8 cellular contexts compared by ENCODE assay signal in the genomic region with DNA sequence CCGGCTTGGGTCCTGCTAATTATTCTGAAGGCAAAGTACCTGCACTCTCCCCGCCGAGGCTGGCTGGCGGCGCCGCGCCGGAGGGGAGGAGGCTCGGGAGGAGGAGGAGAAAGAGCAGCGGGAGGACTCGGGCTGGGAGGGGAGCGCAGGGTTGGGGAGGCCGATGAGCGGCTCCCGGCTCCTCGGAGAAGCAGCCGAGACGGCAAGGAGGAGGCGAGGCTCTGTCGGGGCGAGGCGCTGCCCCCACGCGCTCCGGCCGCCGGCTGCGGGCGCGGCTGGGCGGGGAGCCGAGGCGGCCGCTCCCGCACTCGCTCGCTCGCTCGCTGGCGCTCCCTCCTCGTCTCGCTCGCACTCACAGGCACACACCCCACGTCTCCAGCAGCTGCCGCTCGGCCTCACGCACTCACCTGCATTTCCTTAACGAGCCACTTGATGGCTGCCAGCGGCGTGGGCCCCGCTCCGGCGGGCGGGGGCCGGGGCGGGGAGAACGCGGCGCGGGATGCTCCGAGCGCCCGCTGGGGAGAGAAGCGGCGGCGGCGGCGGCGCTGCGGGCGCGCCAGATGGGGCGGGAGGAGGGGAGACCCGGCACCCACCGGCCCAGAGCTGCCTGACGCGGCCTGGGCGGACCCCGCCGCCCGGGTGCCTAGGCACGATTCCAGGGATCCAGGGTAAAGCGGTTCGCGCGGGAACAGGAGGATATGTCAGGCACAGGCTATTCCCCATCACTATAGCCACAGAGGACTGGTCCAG. TPM values are rescaled to one million over a fixed set of nuclear protein-coding genes. Genes with fewer than 3 reads are reported as not detected.
A peak's percentile ranks its signal among the peaks of the same experiment; 100 is the strongest.
DNase-seq lines count a peak whose midpoint lies in the region; ATAC-seq, FAIRE-seq and TF ChIP-seq lines count a peak whose summit lies in the region.

A gene (minus strand): TSS at position 354 of the 750 bp plus-strand sequence.

- H3F3A ChIP-seq in smooth muscle cell (ENCODE audit: low read depth): no peaks in the 10 kb centered on the region

- H3K79me2 ChIP-seq in mammary epithelial cell (ENCODE audit: insufficient read depth, low read length) (no peaks in the 10 kb centered on the region), smooth muscle cell (ENCODE audit: low read depth) (no peaks in the 10 kb centered on the region)

- FAIRE-seq in D721Med (lab: Jason Lieb, UNC) (no peak), kidney (lab: Jason Lieb, UNC) (no peak)

- peak; percentile 45 for TF ChIP-seq CTCF in D721Med (IDR thresholded peaks at IDR 0.05; ENCODE audit: insufficient read depth, missing control alignments)
- peak; percentile 18 to 50 for TF ChIP-seq CTCF in mammary epithelial cell (conservative IDR thresholded peaks at IDR 0.05 in 1 of 2, IDR thresholded peaks at IDR 0.05 in 1 of 2; ENCODE audit: extremely low read depth in 1 of 2, insufficient read depth in 1 of 2, low read depth in 1 of 2, low read length in 2 of 2)
- TF ChIP-seq CTCF in kidney (IDR thresholded peaks at IDR 0.05; ENCODE audit: borderline replicate concordance, extremely low read depth, insufficient read depth): peak; percentile 15
- peak; percentile 15 for TF ChIP-seq CTCF in smooth muscle cell (IDR thresholded peaks at IDR 0.05; ENCODE audit: borderline replicate concordance, insufficient read depth, poor library complexity, severe bottlenecking)

- H3K4me1 ChIP-seq in mammary epithelial cell (ENCODE audit: insufficient read depth, low read length): peaks cover 11% of the 10 kb centered on the region
- no peaks in the 10 kb centered on the region for H3K4me1 ChIP-seq in kidney (ENCODE audit: control insufficient read depth in 1 of 2, insufficient read depth in 1 of 2, low read depth in 1 of 2, low read length in 2 of 2)
- H3K4me1 ChIP-seq in smooth muscle cell (ENCODE audit: low read depth): no peaks in the 10 kb centered on the region

- H3K27ac ChIP-seq in mammary epithelial cell (ENCODE audit: insufficient read depth, low read depth, low read length) (no peak within 1 kb of the TSS), kidney (ENCODE audit: low read depth in 2 of 2, low read length in 2 of 2) (no peak within 1 kb of the TSS), smooth muscle cell (ENCODE audit: low read depth) (no peak within 1 kb of the TSS)

- H3K36me3 ChIP-seq in mammary epithelial cell (ENCODE audit: insufficient read depth, low read length): no peaks in the 10 kb centered on the region
- H3K36me3 ChIP-seq in kidney (ENCODE audit: control insufficient read depth in 1 of 2, insufficient read depth in 2 of 2, low read length in 2 of 2): no peaks in the 10 kb centered on the region
- no peaks in the 10 kb centered on the region for H3K36me3 ChIP-seq in smooth muscle cell (ENCODE audit: low read depth)

- 0% methylated on average over 1 of the region's 86 CpGs for WGBS in mammary epithelial cell (ENCODE audit: low coverage, missing lambda C conversion rate)
- 2% methylated on average over 48 of the region's 86 CpGs for WGBS in smooth muscle cell (ENCODE audit: low lambda C conversion rate)

- intact Hi-C loops in mammary epithelial cell (cut with micrococcal nuclease): loop anchor here (2.0 to 5.0 kb wide), 3 partner anchors 26 to 246 kb away; no protein-coding TSS in a partner anchor
- intact Hi-C loops in kidney (cut with DNase I): no loop called here

- peak; percentile 89 for ATAC-seq in GM19328 (IDR thresholded peaks at IDR 0.05; ENCODE audit: unreplicated experiment)
- peak; percentile 97 for ATAC-seq in HG03354 (IDR thresholded peaks at IDR 0.05; ENCODE audit: poor library complexity, severe bottlenecking, unreplicated experiment)

- H3K4me2 ChIP-seq in mammary epithelial cell (ENCODE audit: insufficient read depth, low read depth, low read length) (peak within 1 kb of the TSS; percentile 79), smooth muscle cell (peak within 1 kb of the TSS; percentile 95)

- peak; percentile 14 for DNase-seq in D721Med (ENCODE audit: insufficient read length, low spot score)
- peak; percentile 90 for DNase-seq in NCI-H748 (lab: John Stamatoyannopoulos, UW; ENCODE audit: unreplicated experiment)
- DNase-seq in mammary epithelial cell: peak; percentile 56
- peak; percentile 73 for DNase-seq in kidney
- no peak for DNase-seq in smooth muscle cell (lab: John Stamatoyannopoulos, UW; ENCODE audit: unreplicated experiment)
- no peak for DNase-seq in AML-193 (lab: John Stamatoyannopoulos, UW)

- BruUV-seq in mammary epithelial cell (replicated peaks; lab: Mats Ljungman, UMichigan): no TSS peak

- H3K27me3 ChIP-seq in mammary epithelial cell (ENCODE audit: insufficient read depth, low read length) (peaks cover 17% of the 10 kb centered on the region), smooth muscle cell (ENCODE audit: low read depth) (peaks cover 97% of the 10 kb centered on the region)

- no peaks in the 10 kb centered on the region for H3K9me3 ChIP-seq in mammary epithelial cell (replicated peaks; ENCODE audit: insufficient read depth, low read length)
- H3K9me3 ChIP-seq in kidney (ENCODE audit: control insufficient read depth in 1 of 2, low read length in 2 of 2): no peaks in the 10 kb centered on the region
- no peaks in the 10 kb centered on the region for H3K9me3 ChIP-seq in smooth muscle cell (replicated peaks; ENCODE audit: low read depth)

- CTCF ChIA-PET in mammary epithelial cell (lab: Charles Lee; ENCODE audit: low non-redundant PET): no interaction called here

- peak within 1 kb of the TSS; percentile 31 for H3K9ac ChIP-seq in mammary epithelial cell (ENCODE audit: insufficient read depth, low read length)
- no peak within 1 kb of the TSS for H3K9ac ChIP-seq in kidney (ENCODE audit: low read length in 2 of 2)
- H3K9ac ChIP-seq in smooth muscle cell (ENCODE audit: low read depth): no peak within 1 kb of the TSS

- peak within 1 kb of the TSS; percentile 48 to 57 (median 56) for H3K4me3 ChIP-seq in mammary epithelial cell (replicated peaks in 1 of 3; ENCODE audit: insufficient read depth in 1 of 3, low read depth in 2 of 3, low read length in 3 of 3)
- peak within 1 kb of the TSS in 1 of 2 donors; percentile 7 for H3K4me3 ChIP-seq in kidney (ENCODE audit: low read length in 2 of 2)
- peak within 1 kb of the TSS; percentile 60 for H3K4me3 ChIP-seq in smooth muscle cell

- dilution Hi-C loops in mammary epithelial cell (cut with HindIII; ENCODE audit: low sequenced_read_pairs): no loop called here

- in situ Hi-C loops in mammary epithelial cell (cut with MboI; ENCODE audit: low sequenced_read_pairs in 2 of 2): no loop called here

- H4K20me1 ChIP-seq in mammary epithelial cell (ENCODE audit: insufficient read depth, low read length) (no peaks in the 10 kb centered on the region), smooth muscle cell (ENCODE audit: low read depth) (no peaks in the 10 kb centered on the region)

- H2AFZ ChIP-seq in mammary epithelial cell (ENCODE audit: low read depth, low read length) (peak within 1 kb of the TSS; percentile 88), smooth muscle cell (ENCODE audit: low read depth) (peak within 1 kb of the TSS; percentile 69)

RNA-seq across cellular contexts. Expression of the gene that starts here (rescaled TPM):
- total RNA-seq in mammary epithelial cell (under 1 TPM; 0.33 to 0.50 TPM), kidney (78.9 TPM), smooth muscle cell (36.7 and 61.0 TPM in 2 replicates)
- polyA plus RNA-seq in mammary epithelial cell (0.09 TPM), kidney (ENCODE audit: insufficient read depth, low read depth, low replicate concordance) (6.4 TPM), smooth muscle cell (6.5 and 8.3 TPM in 2 replicates)
- not detected for polyA minus RNA-seq in mammary epithelial cell

Comparison
In these comparisons a context has a peak if more than half of its experiments do, and no peak if none do; other contexts are left out.
1. RNA of the gene that starts here (total RNA-seq): 78.9 TPM in kidney (single experiment) and 36.7 to 61.0 TPM in smooth muscle cell; 0.33 to 0.50 TPM in mammary epithelial cell; every median in the first group is over 10 times any median in the second.
2. Peak in DNase-seq, H3K4me3 ChIP-seq, H3K9ac ChIP-seq and H3K4me2 ChIP-seq in mammary epithelial cell; RNA of the gene not detected or under 1 TPM.
3. DNase-seq: peak in D721Med (single experiment), NCI-H748 (single experiment) and kidney (single experiment); none in smooth muscle cell (single experiment) and AML-193 (0 of 2).
4. Peak in every context shown above with its lines, with median percentiles within 50 percentile points of each other: CTCF ChIP-seq.